8 cellular contexts compared by ENCODE assay signal in the genomic region with DNA sequence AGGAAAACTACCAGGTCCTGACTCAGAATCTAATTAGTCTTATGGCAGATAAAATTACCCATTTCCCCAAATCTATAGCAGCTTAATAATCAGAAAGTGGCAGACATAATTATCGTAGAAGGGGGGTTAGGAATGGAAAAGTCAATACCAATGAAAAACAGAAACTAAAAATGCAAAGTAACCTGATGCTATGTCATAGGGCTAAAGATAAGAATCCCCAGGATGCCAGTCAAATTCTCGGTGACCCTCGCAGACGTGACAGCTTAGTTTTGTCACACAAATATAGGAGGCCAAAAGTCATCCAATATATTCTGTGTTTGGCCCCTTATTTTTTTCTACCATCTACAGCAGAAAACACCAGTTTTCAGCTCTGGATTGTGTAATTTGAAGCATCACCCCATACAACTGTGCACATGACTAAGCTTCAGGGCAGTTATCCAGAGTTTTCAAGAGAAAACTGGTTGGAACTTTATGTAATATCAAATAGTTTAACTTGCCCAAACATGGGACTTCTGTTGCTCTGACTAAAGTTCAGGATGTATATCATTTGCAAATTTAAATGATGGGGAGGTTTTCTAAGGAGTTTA. TPM values are rescaled to one million over a fixed set of nuclear protein-coding genes. Genes with fewer than 3 reads are reported as not detected.
DNase-seq lines count a peak whose midpoint lies in the region; ATAC-seq, FAIRE-seq and TF ChIP-seq lines count a peak whose summit lies in the region.

No MANE protein-coding gene starts in this region.

- H3K27ac Mint-ChIP-seq in activated naive CD8-positive, alpha-beta T cell treated with anti-CD3 and anti-CD28 coated beads for 36 hours: no peak overlapping the region

- DNase-seq in RWPE1 (ENCODE audit: low spot score) (peak; percentile 65), prostate gland (ENCODE audit: low spot score) (peak; percentile 24), kidney (no peak), C1 segment of cervical spinal cord (lab: John Stamatoyannopoulos, UW) (no peak)
- DNase-seq in activated naive CD8-positive, alpha-beta T cell treated with anti-CD3 and anti-CD28 coated beads for 36 hours: no peak
- DNase-seq in activated CD8-positive, alpha-beta memory T cell treated with anti-CD3 and anti-CD28 coated beads, Interleukin-2, amount 50 U/mL, for 4 hours: no peak

- intact Hi-C loops in prostate gland (cut with DNase I): loop anchor here (10.0 kb wide), 1 partner anchor 555 kb away; no protein-coding TSS in a partner anchor
- intact Hi-C loops in kidney (cut with DNase I): no loop called here

- TF ChIP-seq POLR2A in prostate gland (IDR thresholded peaks at IDR 0.05): no peak

- H3K9me3 Mint-ChIP-seq in activated naive CD8-positive, alpha-beta T cell treated with anti-CD3 and anti-CD28 coated beads for 36 hours: no peaks in the 10 kb centered on the region

- no peak overlapping the region for H3K4me3 Mint-ChIP-seq in activated naive CD8-positive, alpha-beta T cell treated with anti-CD3 and anti-CD28 coated beads for 36 hours

- TF ChIP-seq CTCF in RWPE1 (conservative IDR thresholded peaks at IDR 0.05; ENCODE audit: low read depth) (no peak), prostate gland (IDR thresholded peaks at IDR 0.05) (no peak), kidney (IDR thresholded peaks at IDR 0.05; ENCODE audit: borderline replicate concordance, extremely low read depth, insufficient read depth) (no peak)

- H3K9me3 ChIP-seq in prostate gland (no peaks in the 10 kb centered on the region), kidney (ENCODE audit: control insufficient read depth in 1 of 2, low read length in 2 of 2) (no peaks in the 10 kb centered on the region)

- H3K27ac ChIP-seq in RWPE1: no peak overlapping the region
- H3K27ac ChIP-seq in prostate gland: no peak overlapping the region
- no peak overlapping the region for H3K27ac ChIP-seq in kidney (ENCODE audit: low read depth in 2 of 2, low read length in 2 of 2)

- CTCF ChIA-PET in RWPE1 (lab: Yijun Ruan, JAX): interaction anchor here (0.5 to 1.7 kb wide), 3 partner anchors 16 to 72 kb away, joined by 3 to 12 read pairs (median 9); no protein-coding TSS in a partner anchor

- no peak for FAIRE-seq in kidney (lab: Jason Lieb, UNC)

- no peak overlapping the region for H3K9ac ChIP-seq in kidney (ENCODE audit: low read length in 2 of 2)

- H3K4me1 ChIP-seq in prostate gland (replicated peaks) (peaks cover 2% of the 10 kb centered on the region), kidney (ENCODE audit: control insufficient read depth in 1 of 2, insufficient read depth in 1 of 2, low read depth in 1 of 2, low read length in 2 of 2) (peaks cover 0 to 7% of the 10 kb centered on the region in 2 donors)

- 56% methylated on average over 4 of the region's 4 CpGs for WGBS in prostate gland

- no peaks in the 10 kb centered on the region for H3K36me3 ChIP-seq in prostate gland
- H3K36me3 ChIP-seq in kidney (ENCODE audit: control insufficient read depth in 1 of 2, insufficient read depth in 2 of 2, low read length in 2 of 2): no peaks in the 10 kb centered on the region

- H3K27me3 Mint-ChIP-seq in activated naive CD8-positive, alpha-beta T cell treated with anti-CD3 and anti-CD28 coated beads for 36 hours: no peaks in the 10 kb centered on the region

- H3K4me3 ChIP-seq in prostate gland (no peak overlapping the region), kidney (ENCODE audit: low read length in 2 of 2) (no peak overlapping the region)

- H3K4me1 Mint-ChIP-seq in activated naive CD8-positive, alpha-beta T cell treated with anti-CD3 and anti-CD28 coated beads for 36 hours: peaks cover 3% of the 10 kb centered on the region

- POLR2A ChIA-PET in RWPE1 (lab: Yijun Ruan, JAX; ENCODE audit: low non-redundant PET): no interaction called here

- ATAC-seq in GM19351 (IDR thresholded peaks at IDR 0.05; ENCODE audit: unreplicated experiment) (peak; percentile 15), HG02973 (IDR thresholded peaks at IDR 0.05; ENCODE audit: unreplicated experiment) (peak; percentile 28)

- H3K27me3 ChIP-seq in prostate gland (replicated peaks; ENCODE audit: insufficient read depth): no peaks in the 10 kb centered on the region

- H3K36me3 Mint-ChIP-seq in activated naive CD8-positive, alpha-beta T cell treated with anti-CD3 and anti-CD28 coated beads for 36 hours: no peaks in the 10 kb centered on the region

RNA-seq across cellular contexts. Expression of gene RASSF6, which starts 30.9 kb away (rescaled TPM):
- total RNA-seq in prostate gland (10 to 100 TPM in 1 of 2 donors, 1 to 10 TPM in 1; 6.2 to 17.5 TPM), kidney (8.8 TPM)
- 4.7 TPM for polyA plus RNA-seq in kidney (ENCODE audit: insufficient read depth, low read depth, low replicate concordance)
- total RNA-seq in activated naive CD8-positive, alpha-beta T cell treated with anti-CD3 and anti-CD28 coated beads for 36 hours: not detected

Comparison
In these comparisons a context has a peak if more than half of its experiments do, and no peak if none do; other contexts are left out.
1. DNase-seq: peak in RWPE1 (single experiment) and prostate gland (single experiment); none in kidney (single experiment), activated naive CD8-positive, alpha-beta T cell treated with anti-CD3 and anti-CD28 coated beads for 36 hours (single experiment), C1 segment of cervical spinal cord (0 of 14) and activated CD8-positive, alpha-beta memory T cell treated with anti-CD3 and anti-CD28 coated beads, Interleukin-2, amount 50 U/mL, for 4 hours (single experiment).